8 cellular contexts compared by ENCODE assay signal in genomic region chr12:106954462-106955376, GRCh38. TPM values are rescaled to one million over a fixed set of nuclear protein-coding genes. Genes with fewer than 3 reads are reported as not detected.
DNase-seq lines count a peak whose midpoint lies in the region; ATAC-seq and TF ChIP-seq lines count a peak whose summit lies in the region.

No MANE protein-coding gene starts in this region.

- H3K4me1 Mint-ChIP-seq in activated CD8-positive, alpha-beta T cell treated with anti-CD3 and anti-CD28 coated beads for 36 hours (ENCODE audit: low read depth) = peaks cover 17% of the 10 kb centered on the region
- peaks cover 15 to 16% of the 10 kb centered on the region in 2 donors for H3K4me1 Mint-ChIP-seq in natural killer cell treated with Interleukin-12 subunit alpha and Interleukin-12 subunit beta and Interleukin-15 and Interleukin-18, amount 100 ng/mL, for 72 hours (ENCODE audit: low read depth in 2 of 2)

- peaks cover 4% of the 10 kb centered on the region for H3K9me3 Mint-ChIP-seq in activated CD8-positive, alpha-beta T cell treated with anti-CD3 and anti-CD28 coated beads for 36 hours
- H3K9me3 Mint-ChIP-seq in natural killer cell treated with Interleukin-12 subunit alpha and Interleukin-12 subunit beta and Interleukin-15 and Interleukin-18, amount 100 ng/mL, for 72 hours = no peaks in the 10 kb centered on the region

- H3K4me3 Mint-ChIP-seq in activated CD8-positive, alpha-beta T cell treated with anti-CD3 and anti-CD28 coated beads for 36 hours = peak overlapping the region; percentile 96
- peak overlapping the region; percentile 90 for H3K4me3 Mint-ChIP-seq in natural killer cell treated with Interleukin-12 subunit alpha and Interleukin-12 subunit beta and Interleukin-15 and Interleukin-18, amount 100 ng/mL, for 72 hours

- no peaks in the 10 kb centered on the region for H3K9me3 ChIP-seq in esophagus muscularis mucosa

- no peaks in the 10 kb centered on the region for H3K27me3 Mint-ChIP-seq in activated CD8-positive, alpha-beta T cell treated with anti-CD3 and anti-CD28 coated beads for 36 hours
- H3K27me3 Mint-ChIP-seq in natural killer cell treated with Interleukin-12 subunit alpha and Interleukin-12 subunit beta and Interleukin-15 and Interleukin-18, amount 100 ng/mL, for 72 hours = peaks cover 0 to 6% of the 10 kb centered on the region in 2 donors

- POLR2A ChIA-PET in activated CD8-positive, alpha-beta T cell treated with anti-CD3 and anti-CD28 coated beads for 36 hours (lab: Charles Lee) = interaction anchor here (1.0 to 2.2 kb wide), 5 partner anchors 11 to 597 kb away, joined by 3 to 11 read pairs (median 4); partner anchors contain the start of genes CRY1, MTERF2 and POLR3B

- peaks cover 19 to 39% (median 35%) of the 10 kb centered on the region in 4 donors for H3K4me1 ChIP-seq in esophagus muscularis mucosa

- H3K27ac ChIP-seq in esophagus muscularis mucosa (replicated peaks in 1 of 4) = peak overlapping the region; percentile 96 to 100 (median 98)

- peaks cover 12% of the 10 kb centered on the region for H3K36me3 Mint-ChIP-seq in activated CD8-positive, alpha-beta T cell treated with anti-CD3 and anti-CD28 coated beads for 36 hours (ENCODE audit: low read depth)
- H3K36me3 Mint-ChIP-seq in natural killer cell treated with Interleukin-12 subunit alpha and Interleukin-12 subunit beta and Interleukin-15 and Interleukin-18, amount 100 ng/mL, for 72 hours = no peaks in the 10 kb centered on the region

- intact Hi-C loops in activated CD8-positive, alpha-beta T cell treated with anti-CD3 and anti-CD28 coated beads for 36 hours (cut with micrococcal nuclease) = no loop called here
- intact Hi-C loops in esophagus muscularis mucosa (cut with DNase I) = loop anchor here (5.0 kb wide), 2 partner anchors 73 to 138 kb away; partner anchors contain the start of gene CRY1

- DNase-seq in EH (ENCODE audit: low read depth) = peak; percentile 52
- peak; percentile 38 for DNase-seq in activated CD8-positive, alpha-beta T cell treated with anti-CD3 and anti-CD28 coated beads for 36 hours
- DNase-seq in esophagus muscularis mucosa (ENCODE audit: extremely low spot score) = no peak
- no peak for DNase-seq in natural killer cell treated with Interleukin-12 subunit alpha and Interleukin-12 subunit beta and Interleukin-15 and Interleukin-18, amount 100 ng/mL, for 72 hours (ENCODE audit: low spot score)
- DNase-seq in NK-92 treated with Interleukin-12 subunit alpha and Interleukin-12 subunit beta, amount 100 ng/mL, for 24 hours (lab: John Stamatoyannopoulos, UW) = no peak

- 50% methylated on average over 35 of the region's 36 CpGs for WGBS in esophagus muscularis mucosa

- no peaks in the 10 kb centered on the region for H3K27me3 ChIP-seq in esophagus muscularis mucosa

- no peak for TF ChIP-seq EP300 in esophagus muscularis mucosa (IDR thresholded peaks at IDR 0.05)

- no peaks in the 10 kb centered on the region for H3K36me3 ChIP-seq in esophagus muscularis mucosa

- peak; percentile 26 for ATAC-seq in HG02970 (IDR thresholded peaks at IDR 0.05; ENCODE audit: low FRiP score, unreplicated experiment)
- ATAC-seq in activated CD8-positive, alpha-beta T cell treated with anti-CD3 and anti-CD28 coated beads for 36 hours = peak; percentile 13
- no peak for ATAC-seq in natural killer cell treated with Interleukin-12 subunit alpha and Interleukin-12 subunit beta and Interleukin-15 and Interleukin-18, amount 100 ng/mL, for 72 hours
- ATAC-seq in HG03025 (IDR thresholded peaks at IDR 0.05; ENCODE audit: low FRiP score, unreplicated experiment) = no peak
- ATAC-seq in HG02870 (IDR thresholded peaks at IDR 0.05; ENCODE audit: unreplicated experiment) = no peak

- CTCF ChIA-PET in activated CD8-positive, alpha-beta T cell treated with anti-CD3 and anti-CD28 coated beads for 36 hours (lab: Charles Lee) = interaction anchor here (0.7 to 1.8 kb wide), 4 partner anchors 13 to 657 kb away, joined by 3 to 5 read pairs (median 3); no protein-coding TSS in a partner anchor

- peak overlapping the region; percentile 93 for H3K27ac Mint-ChIP-seq in activated CD8-positive, alpha-beta T cell treated with anti-CD3 and anti-CD28 coated beads for 36 hours
- peak overlapping the region; percentile 87 to 91 for H3K27ac Mint-ChIP-seq in natural killer cell treated with Interleukin-12 subunit alpha and Interleukin-12 subunit beta and Interleukin-15 and Interleukin-18, amount 100 ng/mL, for 72 hours

- TF ChIP-seq CTCF in activated CD8-positive, alpha-beta T cell treated with anti-CD3 and anti-CD28 coated beads for 36 hours (IDR thresholded peaks at IDR 0.05) = no peak
- TF ChIP-seq CTCF in esophagus muscularis mucosa (IDR thresholded peaks at IDR 0.05) = no peak

- no peak for TF ChIP-seq POLR2A in esophagus muscularis mucosa (IDR thresholded peaks at IDR 0.05; ENCODE audit: low read depth)

- H3K4me3 ChIP-seq in esophagus muscularis mucosa = peak overlapping the region; percentile 82 to 95 (median 94)

RNA-seq across cellular contexts. Expression of gene TMEM263, which starts 1.0 kb away (rescaled TPM):
- total RNA-seq in activated CD8-positive, alpha-beta T cell treated with anti-CD3 and anti-CD28 coated beads for 36 hours = 10 to 100 TPM; 43.5 to 46.5 TPM
- 10 to 100 TPM; 31.1 to 39.9 (median 34.5) TPM for total RNA-seq in esophagus muscularis mucosa
- total RNA-seq in natural killer cell treated with Interleukin-12 subunit alpha and Interleukin-12 subunit beta and Interleukin-15 and Interleukin-18, amount 100 ng/mL, for 72 hours = 10 to 100 TPM; 31.2 to 42.7 TPM

RNA-seq across cellular contexts. Expression of gene MTERF2, which starts 32.2 kb away (rescaled TPM):
- total RNA-seq in activated CD8-positive, alpha-beta T cell treated with anti-CD3 and anti-CD28 coated beads for 36 hours = 1 to 10 TPM; 4.8 to 5.9 TPM
- total RNA-seq in esophagus muscularis mucosa = 10 to 100 TPM; 16.7 to 22.2 (median 19.0) TPM
- total RNA-seq in natural killer cell treated with Interleukin-12 subunit alpha and Interleukin-12 subunit beta and Interleukin-15 and Interleukin-18, amount 100 ng/mL, for 72 hours = 1 to 10 TPM; 8.0 to 9.0 TPM

Comparison
In these comparisons a context has a peak if more than half of its experiments do, and no peak if none do; other contexts are left out.
1. DNase-seq: peak in EH (single experiment) and activated CD8-positive, alpha-beta T cell treated with anti-CD3 and anti-CD28 coated beads for 36 hours (single experiment); none in esophagus muscularis mucosa (single experiment), natural killer cell treated with Interleukin-12 subunit alpha and Interleukin-12 subunit beta and Interleukin-15 and Interleukin-18, amount 100 ng/mL, for 72 hours (single experiment) and NK-92 treated with Interleukin-12 subunit alpha and Interleukin-12 subunit beta, amount 100 ng/mL, for 24 hours (single experiment).
2. ATAC-seq: peak in HG02970 (single experiment) and activated CD8-positive, alpha-beta T cell treated with anti-CD3 and anti-CD28 coated beads for 36 hours (single experiment); none in natural killer cell treated with Interleukin-12 subunit alpha and Interleukin-12 subunit beta and Interleukin-15 and Interleukin-18, amount 100 ng/mL, for 72 hours (0 of 2), HG03025 (single experiment) and HG02870 (single experiment).